Comparison of ENCODE assay signal across 1 cellular context in genomic region chr15:64095795-64096485, GRCh38.
TF ChIP-seq lines count a peak whose summit lies in the region.

A gene with protein sequence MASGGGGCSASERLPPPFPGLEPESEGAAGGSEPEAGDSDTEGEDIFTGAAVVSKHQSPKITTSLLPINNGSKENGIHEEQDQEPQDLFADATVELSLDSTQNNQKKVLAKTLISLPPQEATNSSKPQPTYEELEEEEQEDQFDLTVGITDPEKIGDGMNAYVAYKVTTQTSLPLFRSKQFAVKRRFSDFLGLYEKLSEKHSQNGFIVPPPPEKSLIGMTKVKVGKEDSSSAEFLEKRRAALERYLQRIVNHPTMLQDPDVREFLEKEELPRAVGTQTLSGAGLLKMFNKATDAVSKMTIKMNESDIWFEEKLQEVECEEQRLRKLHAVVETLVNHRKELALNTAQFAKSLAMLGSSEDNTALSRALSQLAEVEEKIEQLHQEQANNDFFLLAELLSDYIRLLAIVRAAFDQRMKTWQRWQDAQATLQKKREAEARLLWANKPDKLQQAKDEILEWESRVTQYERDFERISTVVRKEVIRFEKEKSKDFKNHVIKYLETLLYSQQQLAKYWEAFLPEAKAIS (plus strand): TSS chr15:64095982. CDS start chr15:64096014, 32 bp downstream.

TF ChIP-seq in HepG2, 621 proteins besides CTCF, POLR2A, EP300 and RAD21 (continued from another document and continues in another):
- 0 out of 2 replicates have a peak, but pooled peaks have one; percentile 36 for TF ChIP-seq ZBTB37 (CRISPR knock-in tag; IDR thresholded peaks at IDR 0.05)
- 0 out of 2 replicates have a peak, but pooled peaks have one; percentile 50 for TF ChIP-seq MXD4 (CRISPR knock-in tag; IDR thresholded peaks at IDR 0.05)
- no peak for TF ChIP-seq NPAS2 (CRISPR knock-in tag; IDR thresholded peaks at IDR 0.05; ENCODE audit: borderline replicate concordance)
- TF ChIP-seq, protein P1, sequence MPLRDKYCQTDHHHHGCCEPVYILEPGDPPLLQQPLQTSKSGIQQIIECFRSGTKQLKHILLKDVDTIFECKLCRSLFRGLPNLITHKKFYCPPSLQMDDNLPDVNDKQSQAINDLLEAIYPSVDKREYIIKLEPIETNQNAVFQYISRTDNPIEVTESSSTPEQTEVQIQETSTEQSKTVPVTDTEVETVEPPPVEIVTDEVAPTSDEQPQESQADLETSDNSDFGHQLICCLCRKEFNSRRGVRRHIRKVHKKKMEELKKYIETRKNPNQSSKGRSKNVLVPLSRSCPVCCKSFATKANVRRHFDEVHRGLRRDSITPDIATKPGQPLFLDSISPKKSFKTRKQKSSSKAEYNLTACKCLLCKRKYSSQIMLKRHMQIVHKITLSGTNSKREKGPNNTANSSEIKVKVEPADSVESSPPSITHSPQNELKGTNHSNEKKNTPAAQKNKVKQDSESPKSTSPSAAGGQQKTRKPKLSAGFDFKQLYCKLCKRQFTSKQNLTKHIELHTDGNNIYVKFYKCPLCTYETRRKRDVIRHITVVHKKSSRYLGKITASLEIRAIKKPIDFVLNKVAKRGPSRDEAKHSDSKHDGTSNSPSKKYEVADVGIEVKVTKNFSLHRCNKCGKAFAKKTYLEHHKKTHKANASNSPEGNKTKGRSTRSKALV (CRISPR knock-in tag; IDR thresholded peaks at IDR 0.05): no peak
- no peak for TF ChIP-seq FOXJ3 (CRISPR knock-in tag; IDR thresholded peaks at IDR 0.05; ENCODE audit: borderline replicate concordance)
- TF ChIP-seq ZNF331 (CRISPR knock-in tag; IDR thresholded peaks at IDR 0.05): peak; percentile 91
- TF ChIP-seq, protein P2, sequence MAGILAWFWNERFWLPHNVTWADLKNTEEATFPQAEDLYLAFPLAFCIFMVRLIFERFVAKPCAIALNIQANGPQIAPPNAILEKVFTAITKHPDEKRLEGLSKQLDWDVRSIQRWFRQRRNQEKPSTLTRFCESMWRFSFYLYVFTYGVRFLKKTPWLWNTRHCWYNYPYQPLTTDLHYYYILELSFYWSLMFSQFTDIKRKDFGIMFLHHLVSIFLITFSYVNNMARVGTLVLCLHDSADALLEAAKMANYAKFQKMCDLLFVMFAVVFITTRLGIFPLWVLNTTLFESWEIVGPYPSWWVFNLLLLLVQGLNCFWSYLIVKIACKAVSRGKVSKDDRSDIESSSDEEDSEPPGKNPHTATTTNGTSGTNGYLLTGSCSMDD (CRISPR knock-in tag; IDR thresholded peaks at IDR 0.05): no peak
- TF ChIP-seq ZNF589 (CRISPR knock-in tag; conservative IDR thresholded peaks at IDR 0.05): no peak
- no peak for TF ChIP-seq ZNF275 (CRISPR knock-in tag; IDR thresholded peaks at IDR 0.05; ENCODE audit: borderline replicate concordance)
- TF ChIP-seq ZNF558 (CRISPR knock-in tag; IDR thresholded peaks at IDR 0.05; ENCODE audit: borderline replicate concordance): peak; percentile 76; the same call in 1 of the 2 replicates
- TF ChIP-seq, protein P3, sequence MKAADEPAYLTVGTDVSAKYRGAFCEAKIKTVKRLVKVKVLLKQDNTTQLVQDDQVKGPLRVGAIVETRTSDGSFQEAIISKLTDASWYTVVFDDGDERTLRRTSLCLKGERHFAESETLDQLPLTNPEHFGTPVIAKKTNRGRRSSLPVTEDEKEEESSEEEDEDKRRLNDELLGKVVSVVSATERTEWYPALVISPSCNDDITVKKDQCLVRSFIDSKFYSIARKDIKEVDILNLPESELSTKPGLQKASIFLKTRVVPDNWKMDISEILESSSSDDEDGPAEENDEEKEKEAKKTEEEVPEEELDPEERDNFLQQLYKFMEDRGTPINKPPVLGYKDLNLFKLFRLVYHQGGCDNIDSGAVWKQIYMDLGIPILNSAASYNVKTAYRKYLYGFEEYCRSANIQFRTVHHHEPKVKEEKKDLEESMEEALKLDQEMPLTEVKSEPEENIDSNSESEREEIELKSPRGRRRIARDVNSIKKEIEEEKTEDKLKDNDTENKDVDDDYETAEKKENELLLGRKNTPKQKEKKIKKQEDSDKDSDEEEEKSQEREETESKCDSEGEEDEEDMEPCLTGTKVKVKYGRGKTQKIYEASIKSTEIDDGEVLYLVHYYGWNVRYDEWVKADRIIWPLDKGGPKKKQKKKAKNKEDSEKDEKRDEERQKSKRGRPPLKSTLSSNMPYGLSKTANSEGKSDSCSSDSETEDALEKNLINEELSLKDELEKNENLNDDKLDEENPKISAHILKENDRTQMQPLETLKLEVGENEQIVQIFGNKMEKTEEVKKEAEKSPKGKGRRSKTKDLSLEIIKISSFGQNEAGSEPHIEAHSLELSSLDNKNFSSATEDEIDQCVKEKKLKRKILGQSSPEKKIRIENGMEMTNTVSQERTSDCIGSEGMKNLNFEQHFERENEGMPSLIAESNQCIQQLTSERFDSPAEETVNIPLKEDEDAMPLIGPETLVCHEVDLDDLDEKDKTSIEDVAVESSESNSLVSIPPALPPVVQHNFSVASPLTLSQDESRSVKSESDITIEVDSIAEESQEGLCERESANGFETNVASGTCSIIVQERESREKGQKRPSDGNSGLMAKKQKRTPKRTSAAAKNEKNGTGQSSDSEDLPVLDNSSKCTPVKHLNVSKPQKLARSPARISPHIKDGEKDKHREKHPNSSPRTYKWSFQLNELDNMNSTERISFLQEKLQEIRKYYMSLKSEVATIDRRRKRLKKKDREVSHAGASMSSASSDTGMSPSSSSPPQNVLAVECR (CRISPR knock-in tag; IDR thresholded peaks at IDR 0.05; ENCODE audit: borderline replicate concordance): peak; percentile 89
- no peak for TF ChIP-seq PLSCR1 (CRISPR knock-in tag; IDR thresholded peaks at IDR 0.05; ENCODE audit: borderline replicate concordance)
- TF ChIP-seq SMC3 (IDR thresholded peaks at IDR 0.05; ENCODE audit: low read length): no peak
- no peak; the same call in 1 of the 2 replicates for TF ChIP-seq NR1H2 (CRISPR knock-in tag; IDR thresholded peaks at IDR 0.05; ENCODE audit: borderline replicate concordance, low read depth)
- peak; percentile 86 for TF ChIP-seq GATAD2A (CRISPR knock-in tag; IDR thresholded peaks at IDR 0.05)
- TF ChIP-seq MTA1 (CRISPR knock-in tag; IDR thresholded peaks at IDR 0.05; ENCODE audit: borderline replicate concordance): peak; percentile 63; the same call in 1 of the 2 replicates
- peak; percentile 64; the same call in 1 of the 2 replicates for TF ChIP-seq ZNF616 (CRISPR knock-in tag; IDR thresholded peaks at IDR 0.05; ENCODE audit: low read depth)
- TF ChIP-seq, protein P4, sequence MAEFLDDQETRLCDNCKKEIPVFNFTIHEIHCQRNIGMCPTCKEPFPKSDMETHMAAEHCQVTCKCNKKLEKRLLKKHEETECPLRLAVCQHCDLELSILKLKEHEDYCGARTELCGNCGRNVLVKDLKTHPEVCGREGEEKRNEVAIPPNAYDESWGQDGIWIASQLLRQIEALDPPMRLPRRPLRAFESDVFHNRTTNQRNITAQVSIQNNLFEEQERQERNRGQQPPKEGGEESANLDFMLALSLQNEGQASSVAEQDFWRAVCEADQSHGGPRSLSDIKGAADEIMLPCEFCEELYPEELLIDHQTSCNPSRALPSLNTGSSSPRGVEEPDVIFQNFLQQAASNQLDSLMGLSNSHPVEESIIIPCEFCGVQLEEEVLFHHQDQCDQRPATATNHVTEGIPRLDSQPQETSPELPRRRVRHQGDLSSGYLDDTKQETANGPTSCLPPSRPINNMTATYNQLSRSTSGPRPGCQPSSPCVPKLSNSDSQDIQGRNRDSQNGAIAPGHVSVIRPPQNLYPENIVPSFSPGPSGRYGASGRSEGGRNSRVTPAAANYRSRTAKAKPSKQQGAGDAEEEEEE (CRISPR knock-in tag; IDR thresholded peaks at IDR 0.05; ENCODE audit: borderline replicate concordance): no peak
- TF ChIP-seq, protein P5, sequence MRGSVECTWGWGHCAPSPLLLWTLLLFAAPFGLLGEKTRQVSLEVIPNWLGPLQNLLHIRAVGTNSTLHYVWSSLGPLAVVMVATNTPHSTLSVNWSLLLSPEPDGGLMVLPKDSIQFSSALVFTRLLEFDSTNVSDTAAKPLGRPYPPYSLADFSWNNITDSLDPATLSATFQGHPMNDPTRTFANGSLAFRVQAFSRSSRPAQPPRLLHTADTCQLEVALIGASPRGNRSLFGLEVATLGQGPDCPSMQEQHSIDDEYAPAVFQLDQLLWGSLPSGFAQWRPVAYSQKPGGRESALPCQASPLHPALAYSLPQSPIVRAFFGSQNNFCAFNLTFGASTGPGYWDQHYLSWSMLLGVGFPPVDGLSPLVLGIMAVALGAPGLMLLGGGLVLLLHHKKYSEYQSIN (CRISPR knock-in tag; IDR thresholded peaks at IDR 0.05; ENCODE audit: borderline replicate concordance): no peak
- TF ChIP-seq ZNF274 (CRISPR knock-in tag; IDR thresholded peaks at IDR 0.05): no peak
- TF ChIP-seq RXRB (CRISPR knock-in tag; IDR thresholded peaks at IDR 0.05; ENCODE audit: borderline replicate concordance): peak; percentile 70; the same call in 1 of the 2 replicates
- TF ChIP-seq BHLHE40 (IDR thresholded peaks at IDR 0.05; ENCODE audit: low read length): no peak
- TF ChIP-seq ZBTB14 (CRISPR knock-in tag; IDR thresholded peaks at IDR 0.05): no peak
- 0 out of 2 replicates have a peak, but pooled peaks have one; percentile 32 for TF ChIP-seq ZNF644 (CRISPR knock-in tag; IDR thresholded peaks at IDR 0.05; ENCODE audit: low read depth)
- no peak for TF ChIP-seq FLYWCH1 (CRISPR knock-in tag; IDR thresholded peaks at IDR 0.05)
- no peak for TF ChIP-seq ZNF660 (CRISPR knock-in tag; IDR thresholded peaks at IDR 0.05; ENCODE audit: borderline replicate concordance, low read depth)
- TF ChIP-seq, protein P6, sequence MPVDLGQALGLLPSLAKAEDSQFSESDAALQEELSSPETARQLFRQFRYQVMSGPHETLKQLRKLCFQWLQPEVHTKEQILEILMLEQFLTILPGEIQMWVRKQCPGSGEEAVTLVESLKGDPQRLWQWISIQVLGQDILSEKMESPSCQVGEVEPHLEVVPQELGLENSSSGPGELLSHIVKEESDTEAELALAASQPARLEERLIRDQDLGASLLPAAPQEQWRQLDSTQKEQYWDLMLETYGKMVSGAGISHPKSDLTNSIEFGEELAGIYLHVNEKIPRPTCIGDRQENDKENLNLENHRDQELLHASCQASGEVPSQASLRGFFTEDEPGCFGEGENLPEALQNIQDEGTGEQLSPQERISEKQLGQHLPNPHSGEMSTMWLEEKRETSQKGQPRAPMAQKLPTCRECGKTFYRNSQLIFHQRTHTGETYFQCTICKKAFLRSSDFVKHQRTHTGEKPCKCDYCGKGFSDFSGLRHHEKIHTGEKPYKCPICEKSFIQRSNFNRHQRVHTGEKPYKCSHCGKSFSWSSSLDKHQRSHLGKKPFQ (CRISPR knock-in tag; IDR thresholded peaks at IDR 0.05; ENCODE audit: insufficient replicate concordance): no peak
- TF ChIP-seq, protein P7, sequence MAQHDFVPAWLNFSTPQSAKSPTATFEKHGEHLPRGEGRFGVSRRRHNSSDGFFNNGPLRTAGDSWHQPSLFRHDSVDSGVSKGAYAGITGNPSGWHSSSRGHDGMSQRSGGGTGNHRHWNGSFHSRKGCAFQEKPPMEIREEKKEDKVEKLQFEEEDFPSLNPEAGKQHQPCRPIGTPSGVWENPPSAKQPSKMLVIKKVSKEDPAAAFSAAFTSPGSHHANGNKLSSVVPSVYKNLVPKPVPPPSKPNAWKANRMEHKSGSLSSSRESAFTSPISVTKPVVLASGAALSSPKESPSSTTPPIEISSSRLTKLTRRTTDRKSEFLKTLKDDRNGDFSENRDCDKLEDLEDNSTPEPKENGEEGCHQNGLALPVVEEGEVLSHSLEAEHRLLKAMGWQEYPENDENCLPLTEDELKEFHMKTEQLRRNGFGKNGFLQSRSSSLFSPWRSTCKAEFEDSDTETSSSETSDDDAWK (CRISPR knock-in tag; IDR thresholded peaks at IDR 0.05): no peak
- no peak for TF ChIP-seq HNRNPUL1 (IDR thresholded peaks at IDR 0.05; ENCODE audit: low read depth, low read length)
- no peak for TF ChIP-seq ZNF263 (CRISPR knock-in tag; IDR thresholded peaks at IDR 0.05)
- peak; percentile 65 for TF ChIP-seq HNRNPLL (IDR thresholded peaks at IDR 0.05; ENCODE audit: low read depth, low read length, poor library complexity, severe bottlenecking)
- no peak for TF ChIP-seq HOXA9 (CRISPR knock-in tag; IDR thresholded peaks at IDR 0.05; ENCODE audit: borderline replicate concordance)
- no peak for TF ChIP-seq ZNF512 (CRISPR knock-in tag; IDR thresholded peaks at IDR 0.05)
- TF ChIP-seq ZNF569 (CRISPR knock-in tag; IDR thresholded peaks at IDR 0.05; ENCODE audit: borderline replicate concordance): 0 out of 2 replicates have a peak, but pooled peaks have one; percentile 57
